In the genomic region with DNA sequence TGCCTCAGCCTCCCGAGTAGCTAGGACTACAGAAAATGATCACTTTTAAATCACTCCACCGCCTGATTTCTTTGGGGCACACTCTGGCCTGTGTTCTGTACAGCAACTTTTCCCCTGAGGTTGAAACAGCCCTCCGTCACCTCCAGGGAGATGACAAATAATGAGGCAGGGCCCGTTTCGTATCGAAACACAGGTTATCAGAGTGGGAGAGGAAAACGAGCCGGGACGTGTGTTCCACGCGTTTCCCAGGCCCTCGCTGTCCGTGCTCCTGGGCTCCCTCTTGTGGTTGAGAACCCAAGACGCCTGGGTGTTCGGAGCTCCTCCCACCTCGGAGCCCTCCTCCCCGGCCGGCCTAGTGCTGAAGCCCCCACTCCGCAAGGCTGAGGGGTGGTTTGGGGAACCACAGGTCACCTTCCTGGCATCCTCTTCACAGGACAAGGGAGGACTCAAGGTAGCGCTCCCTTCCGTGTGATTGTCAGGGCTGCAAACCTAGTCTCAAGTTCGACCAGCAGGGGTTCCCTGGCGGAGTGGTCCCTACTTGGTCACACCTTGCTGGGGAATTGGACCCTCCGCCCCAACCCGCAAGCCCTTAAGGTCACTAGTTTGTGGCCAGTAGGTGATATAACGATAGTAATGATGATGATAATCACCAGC, we compare ENCODE assay signal across 1 cellular context.
TF ChIP-seq lines count a peak whose summit lies in the region.

No MANE protein-coding gene starts in this region.

TF ChIP-seq in GM12878, 131 proteins besides CTCF, POLR2A, EP300 and RAD21:
- TF ChIP-seq NBN (IDR thresholded peaks at IDR 0.05) (0 out of 2 replicates have a peak, but pooled peaks have one; percentile 24), RUNX3 (IDR thresholded peaks at IDR 0.05; ENCODE audit: low read length) (0 out of 2 replicates have a peak, but pooled peaks have one; percentile 19), KDM1A (IDR thresholded peaks at IDR 0.05; ENCODE audit: borderline replicate concordance) (no peak), IRF4 (IDR thresholded peaks at IDR 0.05; ENCODE audit: low read depth, low read length) (peak; percentile 44; the same call in 1 of the 2 replicates), SMC3 (IDR thresholded peaks at IDR 0.05; ENCODE audit: borderline replicate concordance, low read length) (peak; percentile 61), CREM (IDR thresholded peaks at IDR 0.05; ENCODE audit: low read depth) (no peak), SIX5 (IDR thresholded peaks at IDR 0.05; ENCODE audit: low read depth, low read length, severe bottlenecking) (no peak), YY1 (IDR thresholded peaks at IDR 0.05; ENCODE audit: low read depth, low read length) (0 out of 2 replicates have a peak, but pooled peaks have one; percentile 34), RB1 (IDR thresholded peaks at IDR 0.05; ENCODE audit: borderline replicate concordance) (no peak)
